Comparison of ENCODE assay signal across 9 cellular contexts in the genomic region with DNA sequence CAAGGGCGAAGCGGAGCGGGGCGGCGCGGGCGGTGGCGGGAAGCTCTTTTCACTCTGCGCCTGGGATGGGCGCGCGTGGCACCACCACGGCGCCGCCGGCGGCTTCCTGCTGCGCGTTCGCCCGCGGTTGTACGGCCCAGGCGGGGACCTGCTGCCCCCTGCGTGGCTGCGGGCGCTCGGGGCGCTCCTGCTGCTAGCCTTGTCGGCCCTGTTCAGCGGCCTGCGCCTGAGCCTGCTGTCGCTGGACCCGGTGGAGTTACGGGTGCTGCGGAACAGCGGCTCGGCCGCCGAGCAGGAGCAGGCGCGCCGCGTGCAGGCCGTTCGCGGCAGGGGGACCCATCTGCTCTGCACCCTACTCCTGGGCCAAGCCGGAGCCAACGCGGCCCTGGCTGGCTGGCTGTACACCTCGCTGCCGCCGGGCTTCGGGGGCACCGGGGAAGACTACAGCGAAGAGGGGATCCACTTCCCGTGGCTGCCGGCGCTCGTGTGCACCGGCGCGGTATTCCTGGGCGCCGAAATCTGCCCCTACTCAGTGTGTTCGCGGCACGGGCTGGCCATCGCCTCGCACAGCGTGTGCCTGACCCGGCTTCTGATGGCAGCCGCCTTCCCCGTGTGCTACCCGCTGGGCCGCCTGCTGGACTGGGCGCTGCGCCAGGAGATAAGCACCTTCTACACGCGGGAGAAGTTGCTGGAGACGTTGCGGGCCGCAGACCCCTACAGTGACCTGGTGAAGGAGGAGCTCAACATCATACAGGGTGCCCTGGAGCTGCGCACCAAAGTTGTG. TPM values are rescaled to one million over a fixed set of nuclear protein-coding genes. Genes with fewer than 3 reads are reported as not detected.
DNase-seq lines count a peak whose midpoint lies in the region; ATAC-seq and TF ChIP-seq lines count a peak whose summit lies in the region.
"Had no signal": no experiment of that assay in that cellular context is flagged by ENCODE, and none has a peak within 500 bp of the region (broad histone marks: within the 10 kb centered on the region; RNA-seq: fewer than 3 reads in every experiment).

No MANE protein-coding gene starts in this region.

- H3K27ac Mint-ChIP-seq in T-helper 2 cell treated with Interferon-gamma antibody and Interleukin-4, amounts not matched to agents 5 μg/mL and 100 μg/mL, for 36 hours, result no peak overlapping the region
- H3K27ac Mint-ChIP-seq: T-helper 1 cell treated with Interleukin-12 subunit alpha and Interleukin-12 subunit beta and Interleukin-4 antibody, amounts not matched to agents 30 μg/mL and 1 μg/mL, for 36 hours had no signal

- H3K27me3 ChIP-seq in esophagus squamous epithelium (peaks cover 0 to 50% (median 0%) of the 10 kb centered on the region in 4 donors), neuron (ENCODE audit: insufficient read depth, low read length) (peaks cover 52% of the 10 kb centered on the region), Karpas-422 (ENCODE audit: low read length) (no peaks in the 10 kb centered on the region)

- no peak overlapping the region for H3K4me2 ChIP-seq in Karpas-422 (ENCODE audit: low read depth, low read length, poor library complexity, severe bottlenecking)

- H3K4me1 ChIP-seq in esophagus squamous epithelium (peaks cover 12 to 25% (median 12%) of the 10 kb centered on the region in 3 donors), neuron (ENCODE audit: insufficient read depth, low read length) (no peaks in the 10 kb centered on the region), Karpas-422 (ENCODE audit: low read length) (no peaks in the 10 kb centered on the region)

- no peak overlapping the region for H3K9ac ChIP-seq in Karpas-422 (ENCODE audit: low read length)

- intact Hi-C loops in esophagus squamous epithelium (cut with DNase I), result no loop called here

- H2AFZ ChIP-seq in neuron (ENCODE audit: low read depth, low read length) (peak overlapping the region; percentile 55), Karpas-422 (ENCODE audit: low read length) (no peak overlapping the region)

- H3K4me3 ChIP-seq in esophagus squamous epithelium (peak overlapping the region; percentile 48 to 74 (median 60)), neuron (ENCODE audit: low read length) (peak overlapping the region; percentile 16), Karpas-422 (ENCODE audit: low read length) (no peak overlapping the region)

- 38% methylated on average over 5 of the region's 84 CpGs; no CpG with 5 or more reads in 1 of the 2 donors for WGBS in esophagus squamous epithelium, 2 donors

- no peaks in the 10 kb centered on the region for H3K36me3 Mint-ChIP-seq in T-helper 2 cell treated with Interferon-gamma antibody and Interleukin-4, amounts not matched to agents 5 μg/mL and 100 μg/mL, for 36 hours (ENCODE audit: low read depth)

- H3K9me3 Mint-ChIP-seq in T-helper 2 cell treated with Interferon-gamma antibody and Interleukin-4, amounts not matched to agents 5 μg/mL and 100 μg/mL, for 36 hours, result no peaks in the 10 kb centered on the region
- H3K9me3 Mint-ChIP-seq: T-helper 1 cell treated with Interleukin-12 subunit alpha and Interleukin-12 subunit beta and Interleukin-4 antibody, amounts not matched to agents 30 μg/mL and 1 μg/mL, for 36 hours had no signal

- H3K27ac ChIP-seq in esophagus squamous epithelium (peak overlapping the region in 1 of 4 donors; percentile 18), Karpas-422 (ENCODE audit: low read length) (no peak overlapping the region)

- no peaks in the 10 kb centered on the region for H4K20me1 ChIP-seq in Karpas-422 (ENCODE audit: insufficient read depth, low read depth, low read length)

- no peak for TF ChIP-seq POLR2A in esophagus squamous epithelium (IDR thresholded peaks at IDR 0.05)

- H3K9me3 ChIP-seq in esophagus squamous epithelium (no peaks in the 10 kb centered on the region), neuron (ENCODE audit: low read length) (no peaks in the 10 kb centered on the region), Karpas-422 (ENCODE audit: low read length) (no peaks in the 10 kb centered on the region)

- H3K4me3 Mint-ChIP-seq in T-helper 2 cell treated with Interferon-gamma antibody and Interleukin-4, amounts not matched to agents 5 μg/mL and 100 μg/mL, for 36 hours, result peak overlapping the region; percentile 45

- peak; percentile 75 for DNase-seq in DMS 273 (lab: John Stamatoyannopoulos, UW; ENCODE audit: unreplicated experiment)
- DNase-seq in DMS 273 treated with DMSO at 0.1 percent for 48 hours (lab: John Stamatoyannopoulos, UW), result no peak
- DNase-seq in T-helper 2 cell treated with Interferon-gamma antibody and Interleukin-4, amounts not matched to agents 5 μg/mL and 100 μg/mL, for 36 hours (ENCODE audit: low spot score), result no peak
- no peak for DNase-seq in esophagus squamous epithelium (lab: John Stamatoyannopoulos, UW)
- no peak for DNase-seq in Karpas-422
- no peak for DNase-seq in ureter (ENCODE audit: low spot score)

- no peak for TF ChIP-seq CTCF in esophagus squamous epithelium (IDR thresholded peaks at IDR 0.05)

- no peaks in the 10 kb centered on the region for H3K4me1 Mint-ChIP-seq in T-helper 2 cell treated with Interferon-gamma antibody and Interleukin-4, amounts not matched to agents 5 μg/mL and 100 μg/mL, for 36 hours (ENCODE audit: low read depth)

- ATAC-seq in HG02610 (IDR thresholded peaks at IDR 0.05; ENCODE audit: unreplicated experiment), result peak; percentile 42

- H3K36me3 ChIP-seq in esophagus squamous epithelium, result no peaks in the 10 kb centered on the region
- no peaks in the 10 kb centered on the region for H3K36me3 ChIP-seq in neuron (ENCODE audit: insufficient read depth, low read length)
- no peaks in the 10 kb centered on the region for H3K36me3 ChIP-seq in Karpas-422 (ENCODE audit: insufficient read depth, low read length)

- no peaks in the 10 kb centered on the region for H3K9me2 ChIP-seq in Karpas-422 (replicated peaks; ENCODE audit: insufficient read depth, low read length)

- no peaks in the 10 kb centered on the region for H3K79me2 ChIP-seq in Karpas-422 (ENCODE audit: low read length)

- peaks cover 39% of the 10 kb centered on the region for H3K27me3 Mint-ChIP-seq in T-helper 2 cell treated with Interferon-gamma antibody and Interleukin-4, amounts not matched to agents 5 μg/mL and 100 μg/mL, for 36 hours (ENCODE audit: low read depth)

RNA-seq across cellular contexts. Expression of a gene that starts 0.9 kb away (rescaled TPM):
- total RNA-seq in esophagus squamous epithelium (1 to 10 TPM; 1.8 to 2.7 (median 2.1) TPM), ureter (1.1 TPM)
- not detected in 2 replicates for total RNA-seq in Karpas-422 (2014; rRNA removed; shearing (Covaris generic); ENCODE audit: low replicate concordance)
